ENCODE assay signal across 8 cellular contexts in genomic region chr6:16762265-16762546, GRCh38. TPM values are rescaled to one million over a fixed set of nuclear protein-coding genes. Genes with fewer than 3 reads are reported as not detected.
A peak's percentile ranks its signal among the peaks of the same experiment; 100 is the strongest.
DNase-seq lines count a peak whose midpoint lies in the region; ATAC-seq and TF ChIP-seq lines count a peak whose summit lies in the region.

No MANE protein-coding gene starts in this region.

- TF ChIP-seq POLR2A in breast epithelium (IDR thresholded peaks at IDR 0.05): no peak

- H3K4me2 ChIP-seq in MM.1S (ENCODE audit: low read depth, low read length): peak overlapping the region; percentile 90

- H3K27me3 ChIP-seq in MM.1S (replicated peaks; ENCODE audit: insufficient read depth, low read length) (no peaks in the 10 kb centered on the region), breast epithelium (no peaks in the 10 kb centered on the region)

- peak; percentile 5 for ATAC-seq in GM19438 (IDR thresholded peaks at IDR 0.05; ENCODE audit: low read depth, unreplicated experiment)
- peak; percentile 0 for ATAC-seq in mucosa of descending colon

- H3K27me3 Mint-ChIP-seq in CD14-positive monocyte (ENCODE audit: low read depth in 3 of 3): no peaks in the 10 kb centered on the region

- H3K4me1 Mint-ChIP-seq in CD14-positive monocyte: peaks cover 29% of the 10 kb centered on the region

- peak overlapping the region; percentile 78 for H3K9ac ChIP-seq in MM.1S (ENCODE audit: low read length)

- peaks cover 7% of the 10 kb centered on the region in 2 donors for H3K36me3 Mint-ChIP-seq in CD14-positive monocyte

- peak overlapping the region; percentile 76 for H3K4me3 ChIP-seq in MM.1S (ENCODE audit: low read length)
- H3K4me3 ChIP-seq in breast epithelium: peak overlapping the region; percentile 84 to 97 (median 93)
- H3K4me3 ChIP-seq in mucosa of descending colon: peak overlapping the region; percentile 37

- H4K20me1 ChIP-seq in MM.1S (ENCODE audit: insufficient read depth, low read length): no peaks in the 10 kb centered on the region

- no peaks in the 10 kb centered on the region for H3K9me3 ChIP-seq in MM.1S (replicated peaks; ENCODE audit: insufficient read depth, low read length)
- H3K9me3 ChIP-seq in breast epithelium: no peaks in the 10 kb centered on the region
- no peaks in the 10 kb centered on the region for H3K9me3 ChIP-seq in mucosa of descending colon

- TF ChIP-seq CTCF in CD14-positive monocyte (IDR thresholded peaks at IDR 0.05) (no peak), MM.1S (IDR thresholded peaks at IDR 0.05; ENCODE audit: low read length) (no peak), breast epithelium (IDR thresholded peaks at IDR 0.05) (no peak), mucosa of descending colon (IDR thresholded peaks at IDR 0.05) (no peak)

- H3K27ac ChIP-seq in MM.1S (ENCODE audit: low read length): peak overlapping the region; percentile 93
- H3K27ac ChIP-seq in breast epithelium: peak overlapping the region; percentile 97 to 99

- peak overlapping the region; percentile 49 for H2AFZ ChIP-seq in MM.1S (ENCODE audit: low read length)

- H3F3A ChIP-seq in MM.1S (ENCODE audit: insufficient read depth, low read length): peaks cover 33% of the 10 kb centered on the region

- H3K79me2 ChIP-seq in MM.1S (ENCODE audit: low read length): peaks cover 19% of the 10 kb centered on the region

- H3K27ac Mint-ChIP-seq in CD14-positive monocyte: peak overlapping the region; percentile 13 to 97 (median 86)

- DNase-seq in CD14-positive monocyte (ENCODE audit: low spot score) (no peak), MM.1S (no peak), breast epithelium (ENCODE audit: low spot score in 2 of 2) (no peak), mucosa of descending colon (no peak), OCI-M1 (lab: John Stamatoyannopoulos, UW) (no peak), posterior cingulate gyrus (no peak)
- no peak for DNase-seq in effector CD8-positive, alpha-beta T cell (lab: John Stamatoyannopoulos, UW)

- H3K36me3 ChIP-seq in MM.1S (replicated peaks; ENCODE audit: insufficient read depth, low read length): no peaks in the 10 kb centered on the region
- no peaks in the 10 kb centered on the region for H3K36me3 ChIP-seq in breast epithelium
- H3K36me3 ChIP-seq in mucosa of descending colon (ENCODE audit: low read depth): no peaks in the 10 kb centered on the region

- H3K9me2 ChIP-seq in MM.1S (replicated peaks; ENCODE audit: insufficient read depth, low read length): no peaks in the 10 kb centered on the region

- H3K4me1 ChIP-seq in MM.1S (ENCODE audit: low read length) (peaks cover 39% of the 10 kb centered on the region), breast epithelium (peaks cover 0 to 3% of the 10 kb centered on the region in 2 donors), mucosa of descending colon (ENCODE audit: low read depth) (peaks cover 18% of the 10 kb centered on the region)

- peak overlapping the region; percentile 97 for H3K4me3 Mint-ChIP-seq in CD14-positive monocyte

- intact Hi-C loops in CD14-positive monocyte (cut with micrococcal nuclease): loop anchor here (2.0 to 10.0 kb wide), 4 partner anchors 49 to 257 kb away; no protein-coding TSS in a partner anchor
- intact Hi-C loops in breast epithelium (cut with DNase I; ENCODE audit: low total_unique reads): no loop called here
- intact Hi-C loops in mucosa of descending colon (cut with DNase I, micrococcal nuclease): loop anchor here (5.0 to 10.0 kb wide), 2 partner anchors 245 to 247 kb away; no protein-coding TSS in a partner anchor
- intact Hi-C loops in posterior cingulate gyrus (cut with DNase I): loop anchor here (2.0 to 5.0 kb wide), 2 partner anchors 205 to 429 kb away; no protein-coding TSS in a partner anchor

- H3K9me3 Mint-ChIP-seq in CD14-positive monocyte: no peaks in the 10 kb centered on the region

RNA-seq across cellular contexts. Expression of gene ATXN1, which starts 0.9 kb away (rescaled TPM):
- 10 to 100 TPM in 1 of 2 donors, 1 to 10 TPM in 1; 8.8 to 10.9 TPM for polyA plus RNA-seq in CD14-positive monocyte
- total RNA-seq in breast epithelium: 10 to 100 TPM; 26.7 to 63.2 (median 37.4) TPM
- 10 to 100 TPM; 30.4 to 87.3 (median 50.1) TPM for total RNA-seq in mucosa of descending colon

Comparison
In these comparisons a context has a peak if more than half of its experiments do, and no peak if none do; other contexts are left out.
1. H3K4me3 ChIP-seq: peak in every context shown above with its lines; median percentile 93 in breast epithelium; 76 in MM.1S; 37 in mucosa of descending colon.